ENCODE assay signal across 23 cellular contexts in the genomic region with DNA sequence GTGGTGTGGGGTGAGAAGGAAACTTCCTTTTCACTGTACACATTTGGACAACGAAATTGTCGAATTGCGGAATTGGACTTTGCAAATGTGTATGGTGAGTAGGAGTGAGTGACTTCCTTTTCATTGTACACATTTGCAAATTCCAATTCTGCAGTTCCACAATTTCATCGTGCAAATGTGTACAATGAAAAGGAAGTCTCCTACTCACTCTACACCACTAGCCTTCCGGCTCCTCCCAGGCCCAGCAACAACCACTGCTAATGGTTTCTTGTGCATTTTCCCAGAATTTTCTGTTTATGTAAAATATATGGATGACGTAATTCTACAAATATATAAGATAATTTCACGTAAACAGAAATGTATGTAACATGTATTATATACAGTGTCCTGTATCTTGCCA.
DNase-seq lines count a peak whose midpoint lies in the region; ATAC-seq and TF ChIP-seq lines count a peak whose summit lies in the region.
"Had no signal": no experiment of that assay in that cellular context is flagged by ENCODE, and none has a peak within 500 bp of the region (broad histone marks: within the 10 kb centered on the region; RNA-seq: fewer than 3 reads in every experiment).

No MANE protein-coding gene starts in this region.

- H3K4me1 ChIP-seq in HCT116 (ENCODE audit: control insufficient read depth in 1 of 2, insufficient read depth in 2 of 2, low read length in 2 of 2) (peaks cover 24 to 30% of the 10 kb centered on the region in 2 experiments), fibroblast of lung (ENCODE audit: control insufficient read depth, extremely low read depth, insufficient read depth, low read length) (no peaks in the 10 kb centered on the region)

- no peaks in the 10 kb centered on the region for H3K9me3 ChIP-seq in HCT116 (ENCODE audit: control insufficient read depth in 1 of 2, insufficient read depth in 1 of 2, low read depth in 1 of 2, low read length in 2 of 2)
- H3K9me3 ChIP-seq in fibroblast of lung (ENCODE audit: control insufficient read depth, insufficient read depth, low read depth, low read length), result no peaks in the 10 kb centered on the region

- 0 out of 2 replicates have a peak overlapping the region, but pooled peaks have one; percentile 24 for H3K27ac ChIP-seq in 22Rv1
- H3K27ac ChIP-seq in HCT116 (ENCODE audit: low read depth, low read length), result no peak overlapping the region
- H3K27ac ChIP-seq in fibroblast of lung (ENCODE audit: insufficient read depth, low read length), result no peak overlapping the region

- TF ChIP-seq POLR2A in HCT116 (IDR thresholded peaks at IDR 0.05; ENCODE audit: borderline replicate concordance, extremely low read depth, insufficient read depth, insufficient read length), result no peak

- H3K27me3 ChIP-seq in HCT116 (ENCODE audit: insufficient read depth, low read length) (no peaks in the 10 kb centered on the region), fibroblast of lung (ENCODE audit: control insufficient read depth, insufficient read depth, low read length) (no peaks in the 10 kb centered on the region)

- no TSS peak for BruUV-seq in HCT116 (replicated peaks; lab: Mats Ljungman, UMichigan)

- peak overlapping the region; percentile 85 for H2AFZ ChIP-seq in HCT116 (ENCODE audit: low read depth, low read length, poor library complexity, severe bottlenecking)
- peak overlapping the region; percentile 28 for H2AFZ ChIP-seq in fibroblast of lung (ENCODE audit: low read length)

- H3K4me2 ChIP-seq in HCT116 (ENCODE audit: low read length) (no peak overlapping the region), fibroblast of lung (ENCODE audit: extremely low read depth, insufficient read depth, low read length) (no peak overlapping the region)

- H3K9me2 ChIP-seq in HCT116 (ENCODE audit: insufficient read depth), result no peaks in the 10 kb centered on the region

- CTCF ChIA-PET in HCT116 (lab: Charles Lee), result no interaction called here

- RAD21 ChIA-PET in HCT116 (lab: Charles Lee; ENCODE audit: low non-redundant PET in 1 of 2, low total read pairs in 2 of 2, uncharacterized antibody in 2 of 2, unreplicated experiment in 2 of 2), result no interaction called here

- H3K36me3 ChIP-seq in HCT116 (ENCODE audit: control insufficient read depth in 1 of 2, insufficient read depth in 2 of 2, low read length in 2 of 2), result no peaks in the 10 kb centered on the region
- no peaks in the 10 kb centered on the region for H3K36me3 ChIP-seq in fibroblast of lung (ENCODE audit: control insufficient read depth, insufficient read depth, low read length)

- DNase-seq in HCT116 (ENCODE audit: low read depth, low spot score), result no peak
- DNase-seq in fibroblast of lung (ENCODE audit: low read depth in 2 of 2), result no peak
- DNase-seq in activated effector memory CD4-positive, alpha-beta T cell treated with anti-CD3 and anti-CD28 coated beads, Interleukin-2, amount 50 U/mL, for 16 hours, result no peak
- no peak for DNase-seq in NCI-H510A treated with DMSO at 0.1 percent for 48 hours (lab: John Stamatoyannopoulos, UW)
- no peak for DNase-seq in NK-92 (lab: John Stamatoyannopoulos, UW; ENCODE audit: unreplicated experiment)
- DNase-seq: ACHN; activated CD4-positive, alpha-beta T cell treated with anti-CD3 and anti-CD28 coated beads, Interleukin-2, amount 10 ng/mL, durations not matched to agents 24 days and 14 days; activated T-cell treated with anti-CD3 and anti-CD28 coated beads, Interleukin-2, amount 50 U/mL, for 72 hours; anterior cingulate cortex; C1 segment of cervical spinal cord; central memory CD4-positive, alpha-beta T cell; HFFc6; NCI-H2107; NCI-H510A; occipital lobe; SHP77; stimulated activated CD4-positive, alpha-beta T cell treated with anti-CD3 and anti-CD28 coated beads, Interleukin-1b, Interleukin-23, amount 100 ng/mL, for 48 hours; T-cell had no signal

- H3K9ac ChIP-seq in HCT116 (ENCODE audit: low read length) (no peak overlapping the region), fibroblast of lung (ENCODE audit: insufficient read depth, low read length) (no peak overlapping the region)

- H3K4me3 ChIP-seq in HCT116 (replicated peaks in 1 of 2; ENCODE audit: low read depth in 1 of 2, low read length in 2 of 2) (no peak overlapping the region), fibroblast of lung (replicated peaks in 1 of 4; ENCODE audit: control extremely low read depth in 1 of 4, insufficient read depth in 1 of 4, low read depth in 3 of 4, low read length in 4 of 4) (no peak overlapping the region)
- H3K4me3 ChIP-seq: lung had no signal

- POLR2A ChIA-PET in HCT116 (lab: Charles Lee), result no interaction called here

- H4K20me1 ChIP-seq in HCT116 (ENCODE audit: insufficient read depth), result no peaks in the 10 kb centered on the region
- no peaks in the 10 kb centered on the region for H4K20me1 ChIP-seq in fibroblast of lung (ENCODE audit: control insufficient read depth, extremely low read depth, insufficient read depth, low read length)

- ATAC-seq in HCT116, result no peak
- ATAC-seq in GM21723 (IDR thresholded peaks at IDR 0.05; ENCODE audit: unreplicated experiment), result no peak
- ATAC-seq: activated T-cell treated with anti-CD3 and anti-CD28 coated beads, Interleukin-2, amount 50 U/mL, for 72 hours; stimulated activated effector memory CD8-positive, alpha-beta T cell treated with anti-CD3 and anti-CD28 coated beads, Interleukin-12 subunit alpha, Interleukin-12 subunit beta, amount 100 ng/mL, for 72 hours; T-cell had no signal

- TF ChIP-seq RAD21 in HCT116 (IDR thresholded peaks at IDR 0.05; ENCODE audit: low read depth), result no peak

- intact Hi-C loops in HCT116 (cut with micrococcal nuclease), result no loop called here

- TF ChIP-seq CTCF in 22Rv1 (IDR thresholded peaks at IDR 0.05) (no peak), HCT116 (IDR thresholded peaks at IDR 0.05 in 2 of 3, conservative IDR thresholded peaks at IDR 0.05 in 1 of 3; ENCODE audit: borderline replicate concordance in 1 of 3, insufficient read depth in 1 of 3, low read depth in 2 of 3, low read length in 2 of 3) (no peak), fibroblast of lung (conservative IDR thresholded peaks at IDR 0.05 in 1 of 2, IDR thresholded peaks at IDR 0.05 in 1 of 2; ENCODE audit: low read depth in 1 of 2, low read length in 2 of 2) (no peak)

- H3K79me2 ChIP-seq in HCT116 (ENCODE audit: insufficient read depth, low read length) (no peaks in the 10 kb centered on the region), fibroblast of lung (ENCODE audit: control insufficient read depth, insufficient read depth, low read length) (no peaks in the 10 kb centered on the region)

TF ChIP-seq in HCT116, 20 proteins besides CTCF, POLR2A, EP300 and RAD21:
- TF ChIP-seq POLR2AphosphoS5 (IDR thresholded peaks at IDR 0.05; ENCODE audit: low read depth, low read length), result no peak
TF ChIP-seq in HCT116: peak in this region for 0.

TF ChIP-seq in PFSK-1, 5 proteins besides CTCF, POLR2A, EP300 and RAD21:
- TF ChIP-seq TAF1 (IDR thresholded peaks at IDR 0.05; ENCODE audit: borderline replicate concordance, insufficient read depth, low read length), result no peak
- no peak for TF ChIP-seq POLR2AphosphoS5 (IDR thresholded peaks at IDR 0.05; ENCODE audit: low read depth, low read length)
- peak; percentile 44; the same call in 1 of the 2 replicates for TF ChIP-seq SIN3A (IDR thresholded peaks at IDR 0.05; ENCODE audit: borderline replicate concordance, insufficient read depth, low read length)
- TF ChIP-seq, protein P1, sequence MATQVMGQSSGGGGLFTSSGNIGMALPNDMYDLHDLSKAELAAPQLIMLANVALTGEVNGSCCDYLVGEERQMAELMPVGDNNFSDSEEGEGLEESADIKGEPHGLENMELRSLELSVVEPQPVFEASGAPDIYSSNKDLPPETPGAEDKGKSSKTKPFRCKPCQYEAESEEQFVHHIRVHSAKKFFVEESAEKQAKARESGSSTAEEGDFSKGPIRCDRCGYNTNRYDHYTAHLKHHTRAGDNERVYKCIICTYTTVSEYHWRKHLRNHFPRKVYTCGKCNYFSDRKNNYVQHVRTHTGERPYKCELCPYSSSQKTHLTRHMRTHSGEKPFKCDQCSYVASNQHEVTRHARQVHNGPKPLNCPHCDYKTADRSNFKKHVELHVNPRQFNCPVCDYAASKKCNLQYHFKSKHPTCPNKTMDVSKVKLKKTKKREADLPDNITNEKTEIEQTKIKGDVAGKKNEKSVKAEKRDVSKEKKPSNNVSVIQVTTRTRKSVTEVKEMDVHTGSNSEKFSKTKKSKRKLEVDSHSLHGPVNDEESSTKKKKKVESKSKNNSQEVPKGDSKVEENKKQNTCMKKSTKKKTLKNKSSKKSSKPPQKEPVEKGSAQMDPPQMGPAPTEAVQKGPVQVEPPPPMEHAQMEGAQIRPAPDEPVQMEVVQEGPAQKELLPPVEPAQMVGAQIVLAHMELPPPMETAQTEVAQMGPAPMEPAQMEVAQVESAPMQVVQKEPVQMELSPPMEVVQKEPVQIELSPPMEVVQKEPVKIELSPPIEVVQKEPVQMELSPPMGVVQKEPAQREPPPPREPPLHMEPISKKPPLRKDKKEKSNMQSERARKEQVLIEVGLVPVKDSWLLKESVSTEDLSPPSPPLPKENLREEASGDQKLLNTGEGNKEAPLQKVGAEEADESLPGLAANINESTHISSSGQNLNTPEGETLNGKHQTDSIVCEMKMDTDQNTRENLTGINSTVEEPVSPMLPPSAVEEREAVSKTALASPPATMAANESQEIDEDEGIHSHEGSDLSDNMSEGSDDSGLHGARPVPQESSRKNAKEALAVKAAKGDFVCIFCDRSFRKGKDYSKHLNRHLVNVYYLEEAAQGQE (IDR thresholded peaks at IDR 0.05; ENCODE audit: insufficient read depth in 1 of 2, low read depth in 2 of 2, low read length in 2 of 2), result 0 out of 4 replicates have a peak, but pooled peaks of 1 of the 2 experiments have one; percentile 38
